In genomic region chr16:3256876-3257465, GRCh38 we compare ENCODE assay signal across 15 cellular contexts. TPM values are rescaled to one million over a fixed set of nuclear protein-coding genes. Genes with fewer than 3 reads are reported as not detected.
DNase-seq lines count a peak whose midpoint lies in the region; ATAC-seq lines count a peak whose summit lies in the region.
"Had no signal": no experiment of that assay in that cellular context is flagged by ENCODE, and none has a peak within 500 bp of the region (broad histone marks: within the 10 kb centered on the region; RNA-seq: fewer than 3 reads in every experiment).

No MANE protein-coding gene starts in this region.

- intact Hi-C loops in posterior vena cava (cut with DNase I) = no loop called here

- peak; percentile 28 for ATAC-seq in esophagus mucosa

- DNase-seq in ELR (ENCODE audit: low read depth) = peak; percentile 72
- peak; percentile 96 for DNase-seq in RPMI7951 (ENCODE audit: low read depth)
- DNase-seq in posterior vena cava (ENCODE audit: low spot score) = peak; percentile 54
- no peak for DNase-seq in putamen (ENCODE audit: low spot score)
- no peak for DNase-seq in Kasumi-1 (lab: John Stamatoyannopoulos, UW)
- no peak for DNase-seq in epidermal melanocyte (ENCODE audit: insufficient read length, low spot score)
- no peak for DNase-seq in activated CD4-positive, alpha-beta T cell treated with anti-CD3 and anti-CD28 coated beads, Interleukin-2, amount 50 U/mL, for 1 hour
- DNase-seq: activated B cell treated with CpG ODN at 0.5 μM for 24 hours; activated naive CD4-positive, alpha-beta T cell; MM.1S; NCI-H2029 treated with DMSO at 0.1 percent for 48 hours; NCI-H526; pancreas; stomach had no signal

RNA-seq across cellular contexts. Expression of gene MEFV, which starts 0.5 kb away (rescaled TPM):
- 4.3 and 4.8 TPM in 2 replicates for total RNA-seq in RPMI7951 (2014; rRNA removed; shearing (Covaris generic))
- total RNA-seq in esophagus mucosa = 0.52 TPM
- 1 to 10 TPM; 1.9 to 4.9 TPM for total RNA-seq in posterior vena cava
- total RNA-seq: activated B cell treated with CpG ODN at 0.5 μM for 24 hours had no signal

RNA-seq across cellular contexts. Expression of gene ZNF200, which starts 22.0 kb away (rescaled TPM):
- total RNA-seq in RPMI7951 (2014; rRNA removed; shearing (Covaris generic)) = 9.8 and 14.9 TPM in 2 replicates
- total RNA-seq in esophagus mucosa (4.1 TPM), posterior vena cava (1 to 10 TPM; 5.1 to 6.9 TPM)

RNA-seq across cellular contexts. Expression of gene ZNF263, which starts 26.3 kb away (rescaled TPM):
- total RNA-seq in RPMI7951 (2014; rRNA removed; shearing (Covaris generic)) = 19.8 and 28.6 TPM in 2 replicates
- 9.3 TPM for total RNA-seq in esophagus mucosa
- total RNA-seq in posterior vena cava = 10 to 100 TPM; 19.8 to 21.2 TPM

RNA-seq across cellular contexts. Expression of gene TIGD7, which starts 48.3 kb away (rescaled TPM):
- 4.4 and 5.0 TPM in 2 replicates for total RNA-seq in RPMI7951 (2014; rRNA removed; shearing (Covaris generic))
- 1.1 TPM for total RNA-seq in esophagus mucosa
- total RNA-seq in posterior vena cava = 1 to 10 TPM; 6.4 to 9.1 TPM

RNA-seq across cellular contexts. Expression of gene ZNF75A, which starts 48.3 kb away (rescaled TPM):
- total RNA-seq in RPMI7951 (2014; rRNA removed; shearing (Covaris generic)) = 15.3 and 16.0 TPM in 2 replicates
- 10.4 TPM for total RNA-seq in esophagus mucosa
- 10 to 100 TPM; 17.5 to 21.3 TPM for total RNA-seq in posterior vena cava

Comparison
In these comparisons a context has a peak if more than half of its experiments do, and no peak if none do; other contexts are left out.
1. DNase-seq: peak in ELR (single experiment), RPMI7951 (single experiment) and posterior vena cava (single experiment); none in putamen (single experiment), Kasumi-1 (0 of 2), epidermal melanocyte (single experiment) and activated CD4-positive, alpha-beta T cell treated with anti-CD3 and anti-CD28 coated beads, Interleukin-2, amount 50 U/mL, for 1 hour (single experiment).